Comparison of ENCODE assay signal across 9 cellular contexts in the genomic region with DNA sequence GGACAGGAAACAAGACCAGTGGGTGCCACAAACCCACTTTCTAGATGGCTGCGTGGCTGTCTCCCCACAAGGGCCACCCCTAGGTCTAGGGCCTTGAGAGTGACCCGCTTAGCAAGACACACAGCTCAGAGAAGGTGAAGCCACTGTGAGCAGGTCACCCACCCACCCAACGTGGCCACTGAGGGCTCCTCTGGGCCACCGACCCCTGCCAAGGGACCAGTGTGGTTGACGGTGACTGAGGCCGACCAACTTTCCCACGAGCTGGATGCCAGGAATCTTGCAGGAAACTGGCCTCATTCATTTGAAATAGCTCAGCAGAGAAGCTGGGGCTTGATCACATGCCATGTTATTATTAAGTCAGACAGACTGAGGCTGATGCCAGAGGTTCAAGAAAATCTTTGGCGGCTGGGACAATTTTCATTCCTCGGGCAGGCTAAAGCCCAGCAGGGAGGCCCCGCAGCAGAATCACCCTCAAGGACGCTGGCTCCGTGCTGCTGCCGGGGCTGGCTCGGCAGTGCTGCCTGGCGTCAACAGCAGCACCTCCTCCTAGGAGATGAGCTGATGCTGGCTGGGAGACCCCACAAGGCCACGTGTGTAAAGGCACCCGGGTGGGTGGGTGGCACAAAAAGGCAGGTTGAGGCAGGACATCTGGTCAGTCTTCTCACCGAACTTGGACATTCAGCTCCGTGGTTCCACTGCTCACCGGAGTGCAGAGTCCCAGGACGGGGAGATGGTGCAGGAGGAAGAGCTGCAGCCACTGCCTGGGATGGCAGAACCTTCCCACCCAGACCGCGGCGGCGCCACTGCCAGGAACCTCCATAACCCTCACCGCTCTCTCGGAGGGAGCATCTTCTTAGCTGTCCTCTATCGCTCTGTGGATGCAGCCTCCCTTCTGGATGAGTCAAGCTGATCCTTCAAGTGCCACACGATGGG.
A peak's percentile ranks its signal among the peaks of the same experiment; 100 is the strongest.
DNase-seq lines count a peak whose midpoint lies in the region; ATAC-seq and TF ChIP-seq lines count a peak whose summit lies in the region.
"Had no signal": no experiment of that assay in that cellular context is flagged by ENCODE, and none has a peak within 500 bp of the region (broad histone marks: within the 10 kb centered on the region; RNA-seq: fewer than 3 reads in every experiment).

No MANE protein-coding gene starts in this region.

- TF ChIP-seq CTCF in tibial artery (IDR thresholded peaks at IDR 0.05), result no peak

- H3K4me1 ChIP-seq in tibial artery, result peaks cover 0 to 75% (median 62%) of the 10 kb centered on the region in 4 donors

- no peaks in the 10 kb centered on the region for H3K27me3 ChIP-seq in tibial artery

- peak overlapping the region; percentile 45 to 49 for H3K4me3 ChIP-seq in tibial artery

- no peaks in the 10 kb centered on the region for H3K9me3 ChIP-seq in tibial artery

- H3K36me3 ChIP-seq in tibial artery, result peaks cover 27 to 56% (median 43%) of the 10 kb centered on the region in 3 donors

- ATAC-seq in GM19452 (IDR thresholded peaks at IDR 0.05; ENCODE audit: unreplicated experiment) (no peak), HG03097 (IDR thresholded peaks at IDR 0.05; ENCODE audit: low FRiP score, unreplicated experiment) (no peak)

- DNase-seq in activated CD4-positive, CD25-positive, alpha-beta regulatory T cell treated with anti-CD3 and anti-CD28 coated beads, Interleukin-2, amount 50 U/mL, for 72 hours, result peak; percentile 25
- no peak for DNase-seq in activated CD4-positive, CD25-positive, alpha-beta regulatory T cell (lab: John Stamatoyannopoulos, UW)
- no peak for DNase-seq in epithelial cell of prostate (ENCODE audit: low read depth, low spot score)
- DNase-seq in medulla oblongata (ENCODE audit: extremely low spot score), result peak; percentile 70
- DNase-seq in tibial artery, result peak; percentile 80 to 93
- no peak for DNase-seq in DMS153 treated with DMSO at 0.1 percent for 48 hours (lab: John Stamatoyannopoulos, UW; ENCODE audit: unreplicated experiment)
- DNase-seq: 8988T had no signal

- intact Hi-C loops in tibial artery (cut with DNase I; ENCODE audit: low total_unique reads), result loop anchor here (5.0 to 10.0 kb wide), 4 partner anchors 63 to 715 kb away; a partner anchor contains a TSS

- peak overlapping the region; percentile 61 for H3K27ac ChIP-seq in epithelial cell of prostate
- peak overlapping the region; percentile 95 for H3K27ac ChIP-seq in tibial artery

Comparison
In these comparisons a context has a peak if more than half of its experiments do, and no peak if none do; other contexts are left out.
1. DNase-seq: peak in activated CD4-positive, CD25-positive, alpha-beta regulatory T cell treated with anti-CD3 and anti-CD28 coated beads, Interleukin-2, amount 50 U/mL, for 72 hours (single experiment), medulla oblongata (single experiment) and tibial artery (2 of 2); none in activated CD4-positive, CD25-positive, alpha-beta regulatory T cell (0 of 4), epithelial cell of prostate (single experiment) and DMS153 treated with DMSO at 0.1 percent for 48 hours (single experiment).